Comparison of ENCODE assay signal across 2 cellular contexts in the genomic region with DNA sequence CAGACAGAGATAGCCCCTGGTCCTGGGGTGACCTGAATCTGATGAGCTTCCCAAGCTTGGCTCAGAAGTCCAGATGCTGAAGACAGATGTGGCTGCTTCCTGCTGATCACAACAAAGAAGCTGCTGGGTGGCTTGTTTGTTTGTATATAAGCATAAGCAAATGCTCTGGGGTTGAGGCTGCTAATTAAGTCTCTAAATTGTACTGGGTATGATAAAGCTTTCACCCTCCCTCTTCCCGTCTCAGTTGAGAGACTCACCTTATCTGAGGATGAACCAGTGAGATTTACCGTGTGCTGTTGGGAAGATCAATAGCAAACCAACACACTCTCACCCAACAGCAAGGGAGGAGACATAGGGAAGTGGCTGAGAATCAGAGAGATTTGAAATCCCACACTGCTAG.
TF ChIP-seq lines count a peak whose summit lies in the region.

No MANE protein-coding gene starts in this region.

TF ChIP-seq in WTC11, 78 proteins besides CTCF, POLR2A, EP300 and RAD21 (continues in another document):
- TF ChIP-seq TEAD1 (CRISPR knock-in tag; IDR thresholded peaks at IDR 0.05) = no peak
- TF ChIP-seq, protein P1, sequence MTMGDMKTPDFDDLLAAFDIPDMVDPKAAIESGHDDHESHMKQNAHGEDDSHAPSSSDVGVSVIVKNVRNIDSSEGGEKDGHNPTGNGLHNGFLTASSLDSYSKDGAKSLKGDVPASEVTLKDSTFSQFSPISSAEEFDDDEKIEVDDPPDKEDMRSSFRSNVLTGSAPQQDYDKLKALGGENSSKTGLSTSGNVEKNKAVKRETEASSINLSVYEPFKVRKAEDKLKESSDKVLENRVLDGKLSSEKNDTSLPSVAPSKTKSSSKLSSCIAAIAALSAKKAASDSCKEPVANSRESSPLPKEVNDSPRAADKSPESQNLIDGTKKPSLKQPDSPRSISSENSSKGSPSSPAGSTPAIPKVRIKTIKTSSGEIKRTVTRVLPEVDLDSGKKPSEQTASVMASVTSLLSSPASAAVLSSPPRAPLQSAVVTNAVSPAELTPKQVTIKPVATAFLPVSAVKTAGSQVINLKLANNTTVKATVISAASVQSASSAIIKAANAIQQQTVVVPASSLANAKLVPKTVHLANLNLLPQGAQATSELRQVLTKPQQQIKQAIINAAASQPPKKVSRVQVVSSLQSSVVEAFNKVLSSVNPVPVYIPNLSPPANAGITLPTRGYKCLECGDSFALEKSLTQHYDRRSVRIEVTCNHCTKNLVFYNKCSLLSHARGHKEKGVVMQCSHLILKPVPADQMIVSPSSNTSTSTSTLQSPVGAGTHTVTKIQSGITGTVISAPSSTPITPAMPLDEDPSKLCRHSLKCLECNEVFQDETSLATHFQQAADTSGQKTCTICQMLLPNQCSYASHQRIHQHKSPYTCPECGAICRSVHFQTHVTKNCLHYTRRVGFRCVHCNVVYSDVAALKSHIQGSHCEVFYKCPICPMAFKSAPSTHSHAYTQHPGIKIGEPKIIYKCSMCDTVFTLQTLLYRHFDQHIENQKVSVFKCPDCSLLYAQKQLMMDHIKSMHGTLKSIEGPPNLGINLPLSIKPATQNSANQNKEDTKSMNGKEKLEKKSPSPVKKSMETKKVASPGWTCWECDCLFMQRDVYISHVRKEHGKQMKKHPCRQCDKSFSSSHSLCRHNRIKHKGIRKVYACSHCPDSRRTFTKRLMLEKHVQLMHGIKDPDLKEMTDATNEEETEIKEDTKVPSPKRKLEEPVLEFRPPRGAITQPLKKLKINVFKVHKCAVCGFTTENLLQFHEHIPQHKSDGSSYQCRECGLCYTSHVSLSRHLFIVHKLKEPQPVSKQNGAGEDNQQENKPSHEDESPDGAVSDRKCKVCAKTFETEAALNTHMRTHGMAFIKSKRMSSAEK (CRISPR knock-in tag; IDR thresholded peaks at IDR 0.05; ENCODE audit: borderline replicate concordance) = no peak
- TF ChIP-seq PRRX2 (CRISPR knock-in tag; IDR thresholded peaks at IDR 0.05) = no peak
- no peak for TF ChIP-seq MXD4 (CRISPR knock-in tag; IDR thresholded peaks at IDR 0.05; ENCODE audit: borderline replicate concordance)
- no peak for TF ChIP-seq CREB1 (CRISPR knock-in tag; IDR thresholded peaks at IDR 0.05)
- TF ChIP-seq TEAD4 (CRISPR knock-in tag; IDR thresholded peaks at IDR 0.05) = no peak
- TF ChIP-seq, protein P2, sequence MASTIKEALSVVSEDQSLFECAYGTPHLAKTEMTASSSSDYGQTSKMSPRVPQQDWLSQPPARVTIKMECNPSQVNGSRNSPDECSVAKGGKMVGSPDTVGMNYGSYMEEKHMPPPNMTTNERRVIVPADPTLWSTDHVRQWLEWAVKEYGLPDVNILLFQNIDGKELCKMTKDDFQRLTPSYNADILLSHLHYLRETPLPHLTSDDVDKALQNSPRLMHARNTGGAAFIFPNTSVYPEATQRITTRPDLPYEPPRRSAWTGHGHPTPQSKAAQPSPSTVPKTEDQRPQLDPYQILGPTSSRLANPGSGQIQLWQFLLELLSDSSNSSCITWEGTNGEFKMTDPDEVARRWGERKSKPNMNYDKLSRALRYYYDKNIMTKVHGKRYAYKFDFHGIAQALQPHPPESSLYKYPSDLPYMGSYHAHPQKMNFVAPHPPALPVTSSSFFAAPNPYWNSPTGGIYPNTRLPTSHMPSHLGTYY (CRISPR knock-in tag; IDR thresholded peaks at IDR 0.05) = no peak
- TF ChIP-seq, protein P3, sequence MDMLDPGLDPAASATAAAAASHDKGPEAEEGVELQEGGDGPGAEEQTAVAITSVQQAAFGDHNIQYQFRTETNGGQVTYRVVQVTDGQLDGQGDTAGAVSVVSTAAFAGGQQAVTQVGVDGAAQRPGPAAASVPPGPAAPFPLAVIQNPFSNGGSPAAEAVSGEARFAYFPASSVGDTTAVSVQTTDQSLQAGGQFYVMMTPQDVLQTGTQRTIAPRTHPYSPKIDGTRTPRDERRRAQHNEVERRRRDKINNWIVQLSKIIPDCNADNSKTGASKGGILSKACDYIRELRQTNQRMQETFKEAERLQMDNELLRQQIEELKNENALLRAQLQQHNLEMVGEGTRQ (CRISPR knock-in tag; IDR thresholded peaks at IDR 0.05) = no peak
- no peak for TF ChIP-seq GABPB1 (CRISPR knock-in tag; IDR thresholded peaks at IDR 0.05)
- TF ChIP-seq EMX1 (CRISPR knock-in tag; IDR thresholded peaks at IDR 0.05) = no peak
- no peak for TF ChIP-seq ZNF416 (CRISPR knock-in tag; IDR thresholded peaks at IDR 0.05)
- no peak for TF ChIP-seq ZNF138 (CRISPR knock-in tag; conservative IDR thresholded peaks at IDR 0.05)
- no peak for TF ChIP-seq NR2C2 (CRISPR knock-in tag; IDR thresholded peaks at IDR 0.05)
- no peak for TF ChIP-seq FOXK1 (CRISPR knock-in tag; IDR thresholded peaks at IDR 0.05)
- TF ChIP-seq ZNF396 (CRISPR knock-in tag; IDR thresholded peaks at IDR 0.05; ENCODE audit: borderline replicate concordance) = no peak
- TF ChIP-seq ZBTB43 (CRISPR knock-in tag; IDR thresholded peaks at IDR 0.05) = no peak

TF ChIP-seq in neural cell, 6 proteins besides CTCF, POLR2A, EP300 and RAD21:
- TF ChIP-seq TAF1 (IDR thresholded peaks at IDR 0.05; ENCODE audit: low read depth) = no peak
- no peak for TF ChIP-seq MXI1 (conservative IDR thresholded peaks at IDR 0.05; ENCODE audit: poor library complexity, severe bottlenecking)
- TF ChIP-seq SMC3 (conservative IDR thresholded peaks at IDR 0.05; ENCODE audit: poor library complexity) = no peak
- TF ChIP-seq REST (IDR thresholded peaks at IDR 0.05; ENCODE audit: borderline replicate concordance) = no peak
- TF ChIP-seq POLR2AphosphoS5 (IDR thresholded peaks at IDR 0.05) = no peak
- TF ChIP-seq EZH2 (IDR thresholded peaks at IDR 0.05; ENCODE audit: borderline replicate concordance, insufficient read depth, low read length, poor library complexity, severe bottlenecking) = no peak
